Comparison of ENCODE assay signal across 20 cellular contexts in the genomic region with DNA sequence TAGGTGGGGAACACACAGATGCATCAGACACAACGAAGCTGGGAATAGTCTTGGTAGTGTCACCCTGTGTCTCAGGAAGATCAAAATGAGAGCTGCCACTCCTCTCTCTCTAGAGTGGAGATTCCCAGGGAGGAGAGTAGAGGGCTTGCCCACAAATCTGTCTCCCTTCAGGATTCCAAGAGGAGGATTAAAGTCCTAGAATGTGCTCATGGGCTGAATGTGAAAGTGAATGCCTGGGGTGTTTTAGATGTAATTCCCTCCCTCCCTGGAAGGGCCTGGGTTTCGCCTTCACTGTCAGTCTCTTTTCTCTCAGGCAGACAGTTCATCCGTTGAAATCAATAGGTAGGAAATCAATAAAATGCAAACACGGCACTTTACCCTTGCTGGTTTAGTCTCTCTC.
"Had no signal": no experiment of that assay in that cellular context is flagged by ENCODE, and none has a peak within 500 bp of the region (broad histone marks: within the 10 kb centered on the region; RNA-seq: fewer than 3 reads in every experiment).

No MANE protein-coding gene starts in this region.

- FAIRE-seq: kidney, pancreas had no signal

- H3K27me3 ChIP-seq: foreskin keratinocyte, hepatocyte, pancreas, testis, tibial nerve, upper lobe of right lung, vagina had no signal

- H3K27ac ChIP-seq: foreskin keratinocyte, hepatocyte, left ventricle myocardium inferior, lower lobe of right lung, pancreas, prostate gland, skin epidermis, testis, tibial nerve, upper lobe of right lung, vagina had no signal

- H3K9me3 ChIP-seq: left ventricle myocardium inferior, lower lobe of right lung, pancreas, prostate gland, testis, tibial nerve, upper lobe of right lung, vagina had no signal

- H3K79me2 ChIP-seq: hepatocyte had no signal

- H2AFZ ChIP-seq: hepatocyte had no signal

- DNase-seq: effector memory CD4-positive, alpha-beta T cell; foreskin keratinocyte; head of caudate nucleus; kidney; left cardiac atrium; left ventricle myocardium inferior; lower lobe of right lung; occipital lobe; pancreas; stimulated activated CD4-positive, alpha-beta T cell treated with anti-CD3 and anti-CD28 coated beads, Interleukin-2, amount 100 ng/mL, for 24 hours; stimulated activated CD4-positive, alpha-beta T cell treated with anti-CD3 and anti-CD28 coated beads, Interleukin-4, amount 100 ng/mL, for 4 hours; stimulated activated naive B cell treated with anti-CD40 and anti-IgM and Interleukin-4, amounts not matched to agents 10 μg/mL and 1 μg/mL and 100 μg/mL, for 72 hours; stimulated activated naive CD8-positive, alpha-beta T cell treated with anti-CD3 and anti-CD28 coated beads, Interleukin-15, amount 100 ng/mL, for 72 hours; testis; upper lobe of right lung had no signal

- H3K4me2 ChIP-seq: hepatocyte had no signal

- H3K4me3 ChIP-seq: hepatocyte, left ventricle myocardium inferior, lower lobe of right lung, pancreas, prostate gland, skin epidermis, testis, tibial nerve, upper lobe of right lung, vagina had no signal

- H3K36me3 ChIP-seq: left ventricle myocardium inferior, lower lobe of right lung, pancreas, prostate gland, tibial nerve, upper lobe of right lung, vagina had no signal

- H3K4me1 ChIP-seq: foreskin keratinocyte, left ventricle myocardium inferior, lower lobe of right lung, pancreas, prostate gland, testis, tibial nerve, upper lobe of right lung, vagina had no signal
